In genomic region chr6:159790149-159790946, GRCh38 we compare ENCODE assay signal across 8 cellular contexts. TPM values are rescaled to one million over a fixed set of nuclear protein-coding genes. Genes with fewer than 3 reads are reported as not detected.
DNase-seq lines count a peak whose midpoint lies in the region; ATAC-seq, FAIRE-seq and TF ChIP-seq lines count a peak whose summit lies in the region.

Gene MRPL18, plus strand, starts transcription at chr6:159790467. Its CDS starts 121 bp downstream, at chr6:159790588.

- H3K27ac Mint-ChIP-seq in activated naive CD8-positive, alpha-beta T cell treated with anti-CD3 and anti-CD28 coated beads, Interleukin-2, amount 50 U/mL, for 24 hours: peak within 1 kb of the TSS; percentile 99

- H3K27ac ChIP-seq in pancreas (peak within 1 kb of the TSS; percentile 78 to 100 (median 92)), tibial nerve (peak within 1 kb of the TSS; percentile 95 to 100 (median 98))

- peaks cover 66% of the 10 kb centered on the region for H3K36me3 Mint-ChIP-seq in activated naive CD8-positive, alpha-beta T cell treated with anti-CD3 and anti-CD28 coated beads, Interleukin-2, amount 50 U/mL, for 24 hours (ENCODE audit: low read depth)

- FAIRE-seq in pancreas (lab: Jason Lieb, UNC): no peak

- peak in 1 of 2 donors; percentile 91 for TF ChIP-seq EP300 in tibial nerve (IDR thresholded peaks at IDR 0.05)

- TF ChIP-seq CTCF in GM12865 (IDR thresholded peaks at IDR 0.05; ENCODE audit: insufficient read depth, low read depth, low read length, missing control alignments) (no peak), pancreas (IDR thresholded peaks at IDR 0.05) (no peak), tibial nerve (IDR thresholded peaks at IDR 0.05) (peak in 2 of 5 experiments; percentile 7 to 19)

- peak within 1 kb of the TSS; percentile 91 for H3K4me3 ChIP-seq in GM12865 (ENCODE audit: low read depth, low read length)
- H3K4me3 ChIP-seq in pancreas: peak within 1 kb of the TSS; percentile 94 to 100 (median 96)
- H3K4me3 ChIP-seq in tibial nerve: peak within 1 kb of the TSS; percentile 86 to 98 (median 92)

- H3K4me1 ChIP-seq in pancreas: peaks cover 20 to 40% (median 33%) of the 10 kb centered on the region in 3 donors
- H3K4me1 ChIP-seq in tibial nerve: peaks cover 3 to 62% (median 45%) of the 10 kb centered on the region in 4 donors

- H3K4me3 Mint-ChIP-seq in activated naive CD8-positive, alpha-beta T cell treated with anti-CD3 and anti-CD28 coated beads, Interleukin-2, amount 50 U/mL, for 24 hours: peak within 1 kb of the TSS; percentile 91

- no peaks in the 10 kb centered on the region for H3K9me3 ChIP-seq in pancreas
- no peaks in the 10 kb centered on the region for H3K9me3 ChIP-seq in tibial nerve

- intact Hi-C loops in Right ventricle myocardium superior (cut with DNase I): loop anchor here (2.0 kb wide), 1 partner anchor 98 kb away; the partner anchor contains the start of gene SOD2
- intact Hi-C loops in pancreas (cut with DNase I): no loop called here

- H3K9me3 Mint-ChIP-seq in activated naive CD8-positive, alpha-beta T cell treated with anti-CD3 and anti-CD28 coated beads, Interleukin-2, amount 50 U/mL, for 24 hours: no peaks in the 10 kb centered on the region

- H3K36me3 ChIP-seq in pancreas: peaks cover 0 to 6% (median 4%) of the 10 kb centered on the region in 3 donors
- H3K36me3 ChIP-seq in tibial nerve: peaks cover 0 to 47% (median 0%) of the 10 kb centered on the region in 3 donors

- 0% methylated on average over 55 of the region's 55 CpGs for WGBS in pancreas, 2 donors
- 0% methylated on average over 36 to 55 of the region's 55 CpGs for WGBS in tibial nerve, 2 donors

- H3K27me3 Mint-ChIP-seq in activated naive CD8-positive, alpha-beta T cell treated with anti-CD3 and anti-CD28 coated beads, Interleukin-2, amount 50 U/mL, for 24 hours: peaks cover 3% of the 10 kb centered on the region

- DNase-seq in GM12865 (ENCODE audit: low read depth) (peak; percentile 99), NCI-H1417 treated with DMSO at 0.1 percent for 48 hours (lab: John Stamatoyannopoulos, UW) (peak; percentile 79), SW480 (ENCODE audit: low spot score) (peak; percentile 95), Right ventricle myocardium superior (peak; percentile 95), pancreas (peak; percentile 90 to 96 (median 92)), tibial nerve (ENCODE audit: low spot score in 2 of 2) (peak; percentile 84 to 86)
- DNase-seq in activated naive CD8-positive, alpha-beta T cell treated with anti-CD3 and anti-CD28 coated beads, Interleukin-2, amount 50 U/mL, for 24 hours: peak; percentile 88

- H3K4me1 Mint-ChIP-seq in activated naive CD8-positive, alpha-beta T cell treated with anti-CD3 and anti-CD28 coated beads, Interleukin-2, amount 50 U/mL, for 24 hours: peaks cover 72% of the 10 kb centered on the region

- H3K27me3 ChIP-seq in pancreas (no peaks in the 10 kb centered on the region), tibial nerve (no peaks in the 10 kb centered on the region)

- ATAC-seq in HG02763 (IDR thresholded peaks at IDR 0.05; ENCODE audit: unreplicated experiment): peak; percentile 84
- peak; percentile 92 for ATAC-seq in activated naive CD8-positive, alpha-beta T cell treated with anti-CD3 and anti-CD28 coated beads, Interleukin-2, amount 50 U/mL, for 24 hours
- ATAC-seq in Right ventricle myocardium superior (ENCODE audit: poor library complexity): peak; percentile 94
- peak; percentile 82 to 92 (median 88) for ATAC-seq in pancreas

- TF ChIP-seq POLR2A in tibial nerve (IDR thresholded peaks at IDR 0.05): peak; percentile 60 to 62

RNA-seq across cellular contexts. Expression of gene MRPL18, which starts in this region (rescaled TPM):
- total RNA-seq in Right ventricle myocardium superior: 64.1 TPM
- 10 to 100 TPM; 19.3 to 28.2 (median 25.0) TPM for total RNA-seq in pancreas
- 10 to 100 TPM; 45.0 to 47.9 TPM for polyA plus RNA-seq in pancreas
- 10 to 100 TPM; 38.0 to 85.2 (median 74.1) TPM for total RNA-seq in tibial nerve

Comparison
In these comparisons a context has a peak if more than half of its experiments do, and no peak if none do; other contexts are left out.
1. Peak in every context shown above with its lines: DNase-seq, ATAC-seq, H3K4me3 ChIP-seq and H3K27ac ChIP-seq.